ENCODE assay signal across 1 cellular context in the genomic region with DNA sequence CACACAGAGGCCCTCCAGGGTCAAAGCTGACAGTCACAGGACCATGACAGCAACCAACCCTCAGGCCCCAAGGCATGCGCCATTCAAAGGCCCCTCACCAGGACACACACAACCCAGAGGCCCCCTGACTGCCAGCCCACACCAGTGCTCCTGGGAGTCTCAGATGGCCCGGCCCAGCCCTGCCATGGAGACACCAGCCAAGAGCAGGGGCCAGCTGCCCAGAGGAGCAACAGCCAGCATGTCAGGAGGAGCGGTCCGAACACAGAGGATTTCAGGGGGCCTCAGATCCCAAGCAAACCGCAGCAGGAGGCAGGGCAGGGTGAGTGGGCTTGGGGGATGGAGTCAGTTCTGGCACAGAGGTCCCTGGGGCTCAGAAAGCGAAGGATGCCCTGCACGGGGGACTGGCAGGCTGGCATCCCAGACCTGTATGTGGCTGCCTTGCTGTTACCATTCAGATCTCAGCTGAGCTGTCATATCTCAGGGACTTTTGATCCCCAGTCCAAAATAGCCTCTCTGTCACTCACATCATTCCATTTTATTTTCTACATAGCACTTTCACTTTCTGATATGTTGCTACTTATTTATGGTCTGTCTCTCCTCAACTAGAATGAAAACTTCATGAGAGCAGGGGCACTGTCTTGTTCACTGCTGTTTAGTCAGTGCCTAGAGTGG.
TF ChIP-seq lines count a peak whose summit lies in the region.

No MANE protein-coding gene starts in this region.

TF ChIP-seq in HepG2, 621 proteins besides CTCF, POLR2A, EP300 and RAD21:
- TF ChIP-seq ZNF484 (CRISPR knock-in tag; IDR thresholded peaks at IDR 0.05; ENCODE audit: borderline replicate concordance, low read depth): no peak
